In genomic region chr20:46407671-46407996, GRCh38 we compare ENCODE assay signal across 9 cellular contexts. TPM values are rescaled to one million over a fixed set of nuclear protein-coding genes. Genes with fewer than 3 reads are reported as not detected.
DNase-seq lines count a peak whose midpoint lies in the region; ATAC-seq and TF ChIP-seq lines count a peak whose summit lies in the region.
"Had no signal": no experiment of that assay in that cellular context is flagged by ENCODE, and none has a peak within 500 bp of the region (broad histone marks: within the 10 kb centered on the region; RNA-seq: fewer than 3 reads in every experiment).

No MANE protein-coding gene starts in this region.

- H3K36me3 ChIP-seq in iPS-20b (ENCODE audit: insufficient read depth, low read depth, low read length): peaks cover 4% of the 10 kb centered on the region; the same call in 1 of the 2 replicates

- no peaks in the 10 kb centered on the region for H3K9me3 ChIP-seq in iPS-20b (ENCODE audit: insufficient read depth, low read depth, low read length)

- H3K4me1 ChIP-seq in iPS-20b (ENCODE audit: insufficient read depth, low read length): peaks cover 8% of the 10 kb centered on the region

- no peak for TF ChIP-seq CTCF in activated CD8-positive, alpha-beta T cell treated with anti-CD3 and anti-CD28 coated beads for 36 hours (IDR thresholded peaks at IDR 0.05)
- TF ChIP-seq CTCF in RWPE1 (conservative IDR thresholded peaks at IDR 0.05; ENCODE audit: low read depth): no peak

- no peak for DNase-seq in activated T-cell treated with anti-CD3 and anti-CD28 coated beads, Interleukin-2, amount 50 U/mL, for 4 hours
- DNase-seq in activated T-cell treated with anti-CD3 and anti-CD28 coated beads, Interleukin-2, amount 50 U/mL, for 1 hour: no peak
- DNase-seq in activated CD8-positive, alpha-beta T cell treated with anti-CD3 and anti-CD28 coated beads for 36 hours: no peak
- DNase-seq in stimulated activated effector memory CD8-positive, alpha-beta T cell treated with anti-CD3 and anti-CD28 coated beads, Interleukin-12 subunit alpha, Interleukin-12 subunit beta, amount 100 ng/mL, for 72 hours (ENCODE audit: low spot score in 2 of 2): no peak
- DNase-seq in RWPE1 (ENCODE audit: low spot score) (no peak), foreskin melanocyte (no peak)
- DNase-seq: NCI-H187 treated with DMSO at 0.1 percent for 48 hours had no signal

- ATAC-seq in activated T-cell treated with anti-CD3 and anti-CD28 coated beads, Interleukin-2, amount 50 U/mL, for 4 hours: no peak
- no peak for ATAC-seq in activated CD8-positive, alpha-beta T cell treated with anti-CD3 and anti-CD28 coated beads for 36 hours
- ATAC-seq in stimulated activated effector memory CD8-positive, alpha-beta T cell treated with anti-CD3 and anti-CD28 coated beads, Interleukin-12 subunit alpha, Interleukin-12 subunit beta, amount 100 ng/mL, for 72 hours: no peak
- no peak for ATAC-seq in GM18873 (IDR thresholded peaks at IDR 0.05; ENCODE audit: low FRiP score, unreplicated experiment)

- H3K27me3 Mint-ChIP-seq in activated T-cell treated with anti-CD3 and anti-CD28 coated beads, Interleukin-2, amount 50 U/mL, for 4 hours (ENCODE audit: low read depth): no peaks in the 10 kb centered on the region
- no peaks in the 10 kb centered on the region for H3K27me3 Mint-ChIP-seq in activated CD8-positive, alpha-beta T cell treated with anti-CD3 and anti-CD28 coated beads for 36 hours

- no peaks in the 10 kb centered on the region for H3K9me3 Mint-ChIP-seq in activated T-cell treated with anti-CD3 and anti-CD28 coated beads, Interleukin-2, amount 50 U/mL, for 4 hours
- no peaks in the 10 kb centered on the region for H3K9me3 Mint-ChIP-seq in activated CD8-positive, alpha-beta T cell treated with anti-CD3 and anti-CD28 coated beads for 36 hours
- H3K9me3 Mint-ChIP-seq in stimulated activated effector memory CD8-positive, alpha-beta T cell treated with anti-CD3 and anti-CD28 coated beads, Interleukin-12 subunit alpha, Interleukin-12 subunit beta, amount 100 ng/mL, for 72 hours: no peaks in the 10 kb centered on the region

- peaks cover 5% of the 10 kb centered on the region for H3K36me3 Mint-ChIP-seq in activated T-cell treated with anti-CD3 and anti-CD28 coated beads, Interleukin-2, amount 50 U/mL, for 4 hours (ENCODE audit: insufficient read depth)
- H3K36me3 Mint-ChIP-seq in activated CD8-positive, alpha-beta T cell treated with anti-CD3 and anti-CD28 coated beads for 36 hours (ENCODE audit: low read depth): no peaks in the 10 kb centered on the region
- H3K36me3 Mint-ChIP-seq in stimulated activated effector memory CD8-positive, alpha-beta T cell treated with anti-CD3 and anti-CD28 coated beads, Interleukin-12 subunit alpha, Interleukin-12 subunit beta, amount 100 ng/mL, for 72 hours: peaks cover 9% of the 10 kb centered on the region

- H3K27ac Mint-ChIP-seq in activated CD8-positive, alpha-beta T cell treated with anti-CD3 and anti-CD28 coated beads for 36 hours: peak overlapping the region; percentile 85
- H3K27ac Mint-ChIP-seq in stimulated activated effector memory CD8-positive, alpha-beta T cell treated with anti-CD3 and anti-CD28 coated beads, Interleukin-12 subunit alpha, Interleukin-12 subunit beta, amount 100 ng/mL, for 72 hours: peak overlapping the region; percentile 96

- intact Hi-C loops in activated CD8-positive, alpha-beta T cell treated with anti-CD3 and anti-CD28 coated beads for 36 hours (cut with micrococcal nuclease): no loop called here

- H3K4me1 Mint-ChIP-seq in activated T-cell treated with anti-CD3 and anti-CD28 coated beads, Interleukin-2, amount 50 U/mL, for 4 hours (ENCODE audit: low read depth): peaks cover 57% of the 10 kb centered on the region
- H3K4me1 Mint-ChIP-seq in activated CD8-positive, alpha-beta T cell treated with anti-CD3 and anti-CD28 coated beads for 36 hours (ENCODE audit: low read depth): peaks cover 47% of the 10 kb centered on the region
- H3K4me1 Mint-ChIP-seq in stimulated activated effector memory CD8-positive, alpha-beta T cell treated with anti-CD3 and anti-CD28 coated beads, Interleukin-12 subunit alpha, Interleukin-12 subunit beta, amount 100 ng/mL, for 72 hours: peaks cover 59% of the 10 kb centered on the region

- H3K4me3 Mint-ChIP-seq in activated T-cell treated with anti-CD3 and anti-CD28 coated beads, Interleukin-2, amount 50 U/mL, for 4 hours: peak overlapping the region; percentile 93
- peak overlapping the region; percentile 88 for H3K4me3 Mint-ChIP-seq in activated CD8-positive, alpha-beta T cell treated with anti-CD3 and anti-CD28 coated beads for 36 hours
- H3K4me3 Mint-ChIP-seq in stimulated activated effector memory CD8-positive, alpha-beta T cell treated with anti-CD3 and anti-CD28 coated beads, Interleukin-12 subunit alpha, Interleukin-12 subunit beta, amount 100 ng/mL, for 72 hours: peak overlapping the region; percentile 87

- no peak overlapping the region for H3K9ac ChIP-seq in iPS-20b (ENCODE audit: low read depth, low read length)

- POLR2A ChIA-PET in activated CD8-positive, alpha-beta T cell treated with anti-CD3 and anti-CD28 coated beads for 36 hours (lab: Charles Lee): interaction anchor here (0.6 to 3.5 kb wide), 3 partner anchors 33 to 572 kb away, joined by 3 to 23 read pairs (median 3); no protein-coding TSS in a partner anchor
- POLR2A ChIA-PET in RWPE1 (lab: Yijun Ruan, JAX; ENCODE audit: low non-redundant PET): interaction anchor here (1.3 kb wide), 1 partner anchor 49 kb away, joined by 11 read pairs; no protein-coding TSS in a partner anchor

- peaks cover 13% of the 10 kb centered on the region for H3K27me3 ChIP-seq in iPS-20b (ENCODE audit: insufficient read depth, low read length)

- peak overlapping the region; percentile 79; the same call in 1 of the 2 replicates for H3K4me3 ChIP-seq in iPS-20b (ENCODE audit: low read length)

- no peak overlapping the region for H3K27ac ChIP-seq in iPS-20b (ENCODE audit: low read length)
- H3K27ac ChIP-seq in RWPE1: no peak overlapping the region

- CTCF ChIA-PET in activated CD8-positive, alpha-beta T cell treated with anti-CD3 and anti-CD28 coated beads for 36 hours (lab: Charles Lee): interaction anchor here (1.0 to 1.8 kb wide), 7 partner anchors 34 to 384 kb away, joined by 3 to 9 read pairs (median 3); no protein-coding TSS in a partner anchor
- CTCF ChIA-PET in RWPE1 (lab: Yijun Ruan, JAX): interaction anchor here (0.6 to 2.9 kb wide), 7 partner anchors 53 to 420 kb away, joined by 4 to 15 read pairs (median 5); no protein-coding TSS in a partner anchor

RNA-seq across cellular contexts. Expression of gene ELMO2, which starts 1.2 kb away (rescaled TPM):
- total RNA-seq in activated T-cell treated with anti-CD3 and anti-CD28 coated beads, Interleukin-2, amount 50 U/mL, for 4 hours: 10 to 100 TPM; 31.6 to 46.4 (median 42.6) TPM
- 10 to 100 TPM; 36.2 to 38.1 TPM for total RNA-seq in activated CD8-positive, alpha-beta T cell treated with anti-CD3 and anti-CD28 coated beads for 36 hours
